Comparison of ENCODE assay signal across 1 cellular context in genomic region chr1:110440877-110441276, GRCh38.
TF ChIP-seq lines count a peak whose summit lies in the region.

No MANE protein-coding gene starts in this region.

TF ChIP-seq in K562, 482 proteins besides CTCF, POLR2A, EP300 and RAD21:
- TF ChIP-seq CEBPG (CRISPR knock-in tag; IDR thresholded peaks at IDR 0.05) (no peak), CEBPG (tag; conservative IDR thresholded peaks at IDR 0.05 in 1 of 2, IDR thresholded peaks at IDR 0.05 in 1 of 2) (peak in 1 of 2 experiments; percentile 72; a peak in 2 of 4 replicates), CEBPB (tag; IDR thresholded peaks at IDR 0.05) (peak; percentile 68), ZNF23 (CRISPR knock-in tag; IDR thresholded peaks at IDR 0.05) (no peak), RHOXF2B (CRISPR knock-in tag; conservative IDR thresholded peaks at IDR 0.05) (no peak), USF2 (CRISPR knock-in tag; IDR thresholded peaks at IDR 0.05) (no peak), ZNF695 (CRISPR knock-in tag; IDR thresholded peaks at IDR 0.05) (no peak), C11orf30 (IDR thresholded peaks at IDR 0.05; ENCODE audit: low read depth) (no peak), ATF3 (IDR thresholded peaks at IDR 0.05) (peak; percentile 64), ATF3 (CRISPR knock-in tag; conservative IDR thresholded peaks at IDR 0.05) (no peak)
